In the genomic region with DNA sequence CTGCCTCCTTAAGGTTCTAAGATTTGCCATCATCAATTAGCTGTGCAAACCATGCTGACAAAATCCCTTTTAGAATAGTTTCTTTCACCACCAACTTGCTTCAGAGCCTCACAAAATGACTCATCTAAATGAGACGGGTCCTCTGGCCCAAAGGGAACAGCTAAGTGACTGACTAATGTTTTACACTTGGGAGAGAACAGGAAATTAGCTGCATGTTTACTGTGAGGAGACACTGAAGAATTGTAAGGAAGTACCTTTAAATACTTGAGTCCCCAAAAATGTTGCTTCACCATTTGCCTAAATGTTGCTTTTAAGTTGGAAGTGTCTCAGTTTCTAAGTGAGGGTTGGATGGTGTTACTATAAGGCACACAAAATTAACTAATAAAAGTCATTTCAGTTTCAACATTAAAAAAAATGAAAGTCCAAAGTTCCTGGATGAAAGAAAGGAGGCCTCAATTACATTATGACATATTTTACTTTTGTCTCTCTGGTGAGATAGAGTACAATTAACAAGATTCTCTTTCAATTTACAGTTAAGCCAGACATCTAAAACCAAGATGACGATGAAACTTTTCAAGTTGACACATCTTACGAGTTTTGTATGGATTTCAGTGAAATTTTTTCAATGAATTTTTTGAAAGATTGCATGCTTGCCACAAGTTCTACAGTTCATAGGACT, we compare ENCODE assay signal across 9 cellular contexts.
DNase-seq lines count a peak whose midpoint lies in the region; ATAC-seq and TF ChIP-seq lines count a peak whose summit lies in the region.
"Had no signal": no experiment of that assay in that cellular context is flagged by ENCODE, and none has a peak within 500 bp of the region (broad histone marks: within the 10 kb centered on the region; RNA-seq: fewer than 3 reads in every experiment).

No MANE protein-coding gene starts in this region.

- H3K4me1 ChIP-seq in HUES48 (ENCODE audit: control insufficient read depth, insufficient read depth, low read length): no peaks in the 10 kb centered on the region
- H3K4me1 ChIP-seq in Peyer's patch: no peaks in the 10 kb centered on the region

- H3K4me3 ChIP-seq in AG04450 (ENCODE audit: low read depth, low read length) (no peak overlapping the region), HUES48 (ENCODE audit: low read depth, low read length) (no peak overlapping the region), coronary artery (no peak overlapping the region), skeletal muscle cell (ENCODE audit: low read depth, low read length) (no peak overlapping the region), Peyer's patch (no peak overlapping the region)
- H3K4me3 ChIP-seq: adrenal gland had no signal

- H3K9me3 ChIP-seq in AG04450 (ENCODE audit: control insufficient read depth, insufficient read depth, low read length) (no peaks in the 10 kb centered on the region), HUES48 (ENCODE audit: control insufficient read depth, insufficient read depth, low read length) (no peaks in the 10 kb centered on the region), Peyer's patch (no peaks in the 10 kb centered on the region)
- H3K9me3 ChIP-seq: adrenal gland had no signal

- no peaks in the 10 kb centered on the region for H3K27me3 ChIP-seq in AG04450 (ENCODE audit: control insufficient read depth, insufficient read depth, low read length)
- no peaks in the 10 kb centered on the region for H3K27me3 ChIP-seq in HUES48 (ENCODE audit: control insufficient read depth, insufficient read depth, low read length)
- H3K27me3 ChIP-seq in Peyer's patch: no peaks in the 10 kb centered on the region
- H3K27me3 ChIP-seq: adrenal gland had no signal

- H3K36me3 ChIP-seq in HUES48 (ENCODE audit: control insufficient read depth, insufficient read depth, low read length) (no peaks in the 10 kb centered on the region), Peyer's patch (no peaks in the 10 kb centered on the region)
- H3K36me3 ChIP-seq: adrenal gland had no signal

- peak; percentile 50 for DNase-seq in AG04450 (ENCODE audit: low read depth, low spot score)
- DNase-seq in coronary artery (ENCODE audit: low spot score): no peak
- peak; percentile 80 for DNase-seq in skeletal muscle cell (ENCODE audit: low read depth)
- no peak for DNase-seq in Peyer's patch
- no peak for DNase-seq in GF-D8 (lab: John Stamatoyannopoulos, UW)
- DNase-seq in DMS79 treated with DMSO at 0.1 percent for 48 hours (lab: John Stamatoyannopoulos, UW): no peak

- CTCF ChIA-PET in AG04450 (lab: Charles Lee): no interaction called here

- TF ChIP-seq CTCF in AG04450 (IDR thresholded peaks at IDR 0.05; ENCODE audit: low read depth, low read length) (no peak), coronary artery (IDR thresholded peaks at IDR 0.05) (no peak), Peyer's patch (IDR thresholded peaks at IDR 0.05) (no peak)

- TF ChIP-seq POLR2A in Peyer's patch (IDR thresholded peaks at IDR 0.05): no peak

- peak; percentile 60 for ATAC-seq in GM19324 (IDR thresholded peaks at IDR 0.05; ENCODE audit: low FRiP score, unreplicated experiment)

- POLR2A ChIA-PET in AG04450 (lab: Yijun Ruan, JAX): interaction anchor here (0.8 to 1.7 kb wide), 2 partner anchors 13 to 28 kb away, joined by 3 to 6 read pairs; no protein-coding TSS in a partner anchor

- H3K27ac ChIP-seq in AG04450 (ENCODE audit: low read depth, low read length) (no peak overlapping the region), HUES48 (ENCODE audit: low read depth, low read length) (peak overlapping the region; percentile 16), coronary artery (peak overlapping the region; percentile 46 to 48), Peyer's patch (no peak overlapping the region)
- H3K27ac ChIP-seq: adrenal gland had no signal

- H3K9ac ChIP-seq in HUES48 (ENCODE audit: low read depth, low read length): no peak overlapping the region

Comparison
In these comparisons a context has a peak if more than half of its experiments do, and no peak if none do; other contexts are left out.
1. DNase-seq: peak in AG04450 (single experiment) and skeletal muscle cell (single experiment); none in coronary artery (single experiment), Peyer's patch (0 of 3), GF-D8 (single experiment) and DMS79 treated with DMSO at 0.1 percent for 48 hours (single experiment).
2. H3K27ac ChIP-seq: peak in HUES48 (single experiment) and coronary artery (2 of 2); none in AG04450 (single experiment) and Peyer's patch (0 of 4).